25 cellular contexts compared by ENCODE assay signal in genomic region chr7:95694334-95694733, GRCh38.
"Had no signal": no experiment of that assay in that cellular context is flagged by ENCODE, and none has a peak within 500 bp of the region (broad histone marks: within the 10 kb centered on the region; RNA-seq: fewer than 3 reads in every experiment).

No MANE protein-coding gene starts in this region.

- H3K27me3 ChIP-seq: breast epithelium, colonic mucosa, gastrocnemius medialis, sigmoid colon, testis, vagina had no signal

- H3K4me3 ChIP-seq: breast epithelium, colonic mucosa, dorsolateral prefrontal cortex, esophagus squamous epithelium, gastrocnemius medialis, left ventricle myocardium inferior, sigmoid colon, testis, vagina had no signal

- H3K36me3 ChIP-seq: breast epithelium, colonic mucosa, esophagus squamous epithelium, gastrocnemius medialis, left ventricle myocardium inferior, sigmoid colon, vagina had no signal

- H3K4me1 ChIP-seq: breast epithelium, colonic mucosa, left ventricle myocardium inferior, testis, vagina had no signal

- DNase-seq: activated CD4-positive, alpha-beta T cell treated with anti-CD3 and anti-CD28 coated beads for 36 hours; activated CD4-positive, alpha-beta T cell treated with anti-CD3 and anti-CD28 coated beads, Interleukin-2, amount 50 U/mL, for 4 hours; activated CD8-positive, alpha-beta memory T cell treated with anti-CD3 and anti-CD28 coated beads for 24 hours; activated CD8-positive, alpha-beta memory T cell treated with anti-CD3 and anti-CD28 coated beads, Interleukin-2, amount 50 U/mL, for 4 hours; activated T-cell treated with anti-CD3 and anti-CD28 coated beads, Interleukin-2, amount 50 U/mL, for 24 hours; colonic mucosa; dorsolateral prefrontal cortex; endodermal cell; esophagus squamous epithelium; gastrocnemius medialis; head of caudate nucleus; hypothalamus; left ventricle myocardium inferior; natural killer cell; retina; sigmoid colon; stimulated activated CD4-positive, alpha-beta T cell treated with anti-CD3 and anti-CD28 coated beads, Interleukin-2, amount 100 ng/mL, for 48 hours; stimulated activated CD8-positive, alpha-beta memory T cell treated with anti-CD3 and anti-CD28 coated beads, Interleukin-4, amount 100 ng/mL, for 48 hours; stimulated activated naive CD4-positive, alpha-beta T cell; testis; trophoblast cell had no signal

- H3K9me3 ChIP-seq: breast epithelium, colonic mucosa, esophagus squamous epithelium, gastrocnemius medialis, left ventricle myocardium inferior, sigmoid colon, testis, vagina had no signal

- H3K27ac ChIP-seq: breast epithelium, colonic mucosa, dorsolateral prefrontal cortex, esophagus squamous epithelium, gastrocnemius medialis, left ventricle myocardium inferior, sigmoid colon, testis, vagina had no signal

- ATAC-seq: activated CD4-positive, alpha-beta T cell treated with anti-CD3 and anti-CD28 coated beads for 36 hours; activated T-helper 17 cell treated with anti-CD3 and anti-CD28 coated beads, Interleukin-2, amount 50 U/mL, for 72 hours; gastrocnemius medialis; natural killer cell; WTC11 had no signal
